Comparison of ENCODE assay signal across 18 cellular contexts in genomic region chr6:36508532-36508931, GRCh38. TPM values are rescaled to one million over a fixed set of nuclear protein-coding genes. Genes with fewer than 3 reads are reported as not detected.
DNase-seq lines count a peak whose midpoint lies in the region; ATAC-seq, FAIRE-seq and TF ChIP-seq lines count a peak whose summit lies in the region.
"Had no signal": no experiment of that assay in that cellular context is flagged by ENCODE, and none has a peak within 500 bp of the region (broad histone marks: within the 10 kb centered on the region; RNA-seq: fewer than 3 reads in every experiment).

No MANE protein-coding gene starts in this region.

- in situ Hi-C loops in K562 (cut with MboI) = no loop called here

- no peaks in the 10 kb centered on the region for H3K79me2 ChIP-seq in K562 (ENCODE audit: control insufficient read depth, insufficient read depth, low read length)

- no peak overlapping the region for H3K4me2 ChIP-seq in K562 (ENCODE audit: insufficient read depth, low read length)
- H3K4me2 ChIP-seq: BLaER1 had no signal

- no peaks in the 10 kb centered on the region for H4K20me1 ChIP-seq in K562 (replicated peaks; ENCODE audit: control insufficient read depth, insufficient read depth, low read length)

- H3K4me3 Mint-ChIP-seq in activated T-cell treated with anti-CD3 and anti-CD28 coated beads, Interleukin-2, amount 50 U/mL, for 24 hours = no peak overlapping the region
- H3K4me3 Mint-ChIP-seq in activated T-cell treated with anti-CD3 and anti-CD28 coated beads, Interleukin-2, amount 50 U/mL, for 72 hours = no peak overlapping the region
- H3K4me3 Mint-ChIP-seq: IgD-negative memory B cell had no signal

- no TSS peak for BruUV-seq in K562 (replicated peaks; lab: Mats Ljungman, UMichigan)
- BruUV-seq in A673 (replicated peaks; lab: Mats Ljungman, UMichigan) = no TSS peak

- POLR2A ChIA-PET in K562 (lab: Yijun Ruan, JAX) = interaction anchor here (0.7 to 1.3 kb wide), 2 partner anchors 10 to 11 kb away, joined by 3 read pairs; no protein-coding TSS in a partner anchor
- POLR2A ChIA-PET in A673 (lab: Charles Lee; ENCODE audit: low non-redundant PET) = interaction anchor here (0.6 kb wide), 1 partner anchor 15 kb away, joined by 3 read pairs; no protein-coding TSS in a partner anchor

- H3K36me3 Mint-ChIP-seq in activated T-cell treated with anti-CD3 and anti-CD28 coated beads, Interleukin-2, amount 50 U/mL, for 24 hours (ENCODE audit: low read depth) = peaks cover 90% of the 10 kb centered on the region
- peaks cover 4 to 23% of the 10 kb centered on the region in 2 donors for H3K36me3 Mint-ChIP-seq in activated T-cell treated with anti-CD3 and anti-CD28 coated beads, Interleukin-2, amount 50 U/mL, for 72 hours (ENCODE audit: insufficient read depth in 2 of 2)

- no peak for FAIRE-seq in K562 (lab: Jason Lieb, UNC)
- FAIRE-seq: GM19239, H1 had no signal

- intact Hi-C loops in K562 (cut with micrococcal nuclease) (no loop called here), right lobe of liver (cut with DNase I) (no loop called here), thyroid gland (cut with DNase I) (no loop called here), A673 (cut with micrococcal nuclease; ENCODE audit: unreplicated experiment) (no loop called here)

- DNase-seq in activated T-cell treated with anti-CD3 and anti-CD28 coated beads, Interleukin-2, amount 50 U/mL, for 24 hours = no peak
- DNase-seq in activated T-cell treated with anti-CD3 and anti-CD28 coated beads, Interleukin-2, amount 50 U/mL, for 72 hours = no peak
- DNase-seq in K562 (ENCODE audit: extremely low read depth in 1 of 4, low spot score in 3 of 4) (no peak), right lobe of liver (no peak), thyroid gland (peak; percentile 59), occipital lobe (lab: John Stamatoyannopoulos, UW) (no peak), A673 (ENCODE audit: low spot score) (no peak), NCI-H1694 (lab: John Stamatoyannopoulos, UW) (no peak)
- DNase-seq: AML-193, COR-L47, GF-D8, HCEC 1CT had no signal

- TF ChIP-seq EP300 in K562 (IDR thresholded peaks at IDR 0.05; ENCODE audit: low read length) = no peak

- peaks cover 39% of the 10 kb centered on the region for H3K4me1 Mint-ChIP-seq in activated T-cell treated with anti-CD3 and anti-CD28 coated beads, Interleukin-2, amount 50 U/mL, for 24 hours (ENCODE audit: low read depth)
- H3K4me1 Mint-ChIP-seq in activated T-cell treated with anti-CD3 and anti-CD28 coated beads, Interleukin-2, amount 50 U/mL, for 72 hours (ENCODE audit: low read depth) = peaks cover 24% of the 10 kb centered on the region

- H3K27me3 ChIP-seq in K562 (ENCODE audit: control insufficient read depth in 2 of 2, insufficient read depth in 2 of 2, low read length in 2 of 2) (no peaks in the 10 kb centered on the region), right lobe of liver (no peaks in the 10 kb centered on the region), thyroid gland (no peaks in the 10 kb centered on the region), A673 (replicated peaks; ENCODE audit: insufficient read depth, low read depth, low read length, poor library complexity) (no peaks in the 10 kb centered on the region)
- H3K27me3 ChIP-seq: BLaER1 had no signal

- no peak for TF ChIP-seq CTCF in K562 (IDR thresholded peaks at IDR 0.05 in 2 of 3, conservative IDR thresholded peaks at IDR 0.05 in 1 of 3; ENCODE audit: insufficient read depth in 2 of 3, low read depth in 1 of 3, low read length in 3 of 3)
- TF ChIP-seq CTCF in right lobe of liver (IDR thresholded peaks at IDR 0.05) = no peak
- TF ChIP-seq CTCF in thyroid gland (IDR thresholded peaks at IDR 0.05) = no peak
- TF ChIP-seq CTCF in A673 (conservative IDR thresholded peaks at IDR 0.05; ENCODE audit: low read depth, low read length) = no peak

- no peak for ATAC-seq in activated T-cell treated with anti-CD3 and anti-CD28 coated beads, Interleukin-2, amount 50 U/mL, for 72 hours (replicated peaks in 1 of 2)
- ATAC-seq in K562 (no peak), right lobe of liver (peak; percentile 19 to 65 (median 37))

- H3K36me3 ChIP-seq in K562 (ENCODE audit: control insufficient read depth, insufficient read depth, low read length) = peaks cover 42% of the 10 kb centered on the region
- peaks cover 0 to 3% (median under 1%) of the 10 kb centered on the region in 4 donors for H3K36me3 ChIP-seq in right lobe of liver
- H3K36me3 ChIP-seq in thyroid gland = peaks cover 0 to 8% of the 10 kb centered on the region in 2 donors
- H3K36me3 ChIP-seq in A673 (ENCODE audit: insufficient read depth, low read length, poor library complexity, severe bottlenecking) = no peaks in the 10 kb centered on the region

- H3K9ac ChIP-seq in K562 (ENCODE audit: insufficient read depth in 1 of 2, low read depth in 2 of 2, low read length in 2 of 2) = peak overlapping the region in 1 of 2 experiments; percentile 32; a peak in 1 of 4 replicates
- H3K9ac ChIP-seq: BLaER1 had no signal

- no peak overlapping the region for H2AFZ ChIP-seq in K562 (ENCODE audit: low read depth, low read length)

- H3K4me3 ChIP-seq in K562 (no peak overlapping the region), right lobe of liver (no peak overlapping the region), thyroid gland (replicated peaks in 1 of 3) (no peak overlapping the region), A673 (ENCODE audit: low read depth, low read length, poor library complexity, severe bottlenecking) (no peak overlapping the region)
- H3K4me3 ChIP-seq: BLaER1 had no signal

- H3K9me3 Mint-ChIP-seq in activated T-cell treated with anti-CD3 and anti-CD28 coated beads, Interleukin-2, amount 50 U/mL, for 24 hours = no peaks in the 10 kb centered on the region
- H3K9me3 Mint-ChIP-seq in activated T-cell treated with anti-CD3 and anti-CD28 coated beads, Interleukin-2, amount 50 U/mL, for 72 hours = no peaks in the 10 kb centered on the region
- H3K9me3 Mint-ChIP-seq: IgD-negative memory B cell had no signal

- CTCF ChIA-PET in K562 (lab: Yijun Ruan, JAX; ENCODE audit: low intra/inter-chr PET ratio) (no interaction called here), A673 (lab: Charles Lee) (no interaction called here)

- H3K4me1 ChIP-seq in K562 (replicated peaks in 1 of 2; ENCODE audit: control insufficient read depth in 2 of 2, insufficient read depth in 2 of 2, low read length in 2 of 2) (no peaks in the 10 kb centered on the region), right lobe of liver (peaks cover 0 to 9% (median 2%) of the 10 kb centered on the region in 4 donors), thyroid gland (no peaks in the 10 kb centered on the region), A673 (ENCODE audit: insufficient read depth, low read length, poor library complexity, severe bottlenecking) (no peaks in the 10 kb centered on the region)
- H3K4me1 ChIP-seq: BLaER1 had no signal

- no peak for TF ChIP-seq RAD21 in K562 (CRISPR knock-in tag; conservative IDR thresholded peaks at IDR 0.05 in 1 of 2, IDR thresholded peaks at IDR 0.05 in 1 of 2)

- H3K9me1 ChIP-seq in K562 (ENCODE audit: control insufficient read depth, insufficient read depth, low read length) = no peaks in the 10 kb centered on the region

- no peaks in the 10 kb centered on the region for H3K27me3 Mint-ChIP-seq in activated T-cell treated with anti-CD3 and anti-CD28 coated beads, Interleukin-2, amount 50 U/mL, for 24 hours
- no peaks in the 10 kb centered on the region for H3K27me3 Mint-ChIP-seq in activated T-cell treated with anti-CD3 and anti-CD28 coated beads, Interleukin-2, amount 50 U/mL, for 72 hours (ENCODE audit: low read depth)
- H3K27me3 Mint-ChIP-seq: IgD-negative memory B cell had no signal

- H3K27ac ChIP-seq in K562 (ENCODE audit: extremely low read depth, low read depth, low read length) (no peak overlapping the region), right lobe of liver (no peak overlapping the region), thyroid gland (no peak overlapping the region), A673 (ENCODE audit: low read depth, low read length, poor library complexity, severe bottlenecking) (no peak overlapping the region)
- H3K27ac ChIP-seq: 22Rv1, BLaER1, HL-60 had no signal

- 92% methylated on average over 10 of the region's 10 CpGs for WGBS in K562 (ENCODE audit: insufficient coverage, low coverage, missing lambda C conversion rate)
- WGBS in right lobe of liver (ENCODE audit: insufficient coverage, low coverage, low lambda C conversion rate, missing lambda C conversion rate) = 51% methylated on average over 3 of the region's 10 CpGs
- WGBS in thyroid gland, 2 donors = 68 to 78% methylated on average over 8 to 10 of the region's 10 CpGs

- H3K27ac Mint-ChIP-seq in activated T-cell treated with anti-CD3 and anti-CD28 coated beads, Interleukin-2, amount 50 U/mL, for 24 hours = peak overlapping the region; percentile 26
- H3K27ac Mint-ChIP-seq in activated T-cell treated with anti-CD3 and anti-CD28 coated beads, Interleukin-2, amount 50 U/mL, for 72 hours = no peak overlapping the region
- H3K27ac Mint-ChIP-seq: IgD-negative memory B cell had no signal

- H3K9me3 ChIP-seq in K562 (replicated peaks; ENCODE audit: control insufficient read depth, insufficient read depth, low read depth, low read length) (no peaks in the 10 kb centered on the region), right lobe of liver (no peaks in the 10 kb centered on the region), thyroid gland (no peaks in the 10 kb centered on the region), A673 (ENCODE audit: low read depth, low read length, poor library complexity, severe bottlenecking) (no peaks in the 10 kb centered on the region)
- H3K9me3 ChIP-seq: BLaER1 had no signal

- TF ChIP-seq POLR2A in K562 (conservative IDR thresholded peaks at IDR 0.05) (no peak), right lobe of liver (IDR thresholded peaks at IDR 0.05) (no peak), thyroid gland (IDR thresholded peaks at IDR 0.05) (no peak)

RNA-seq across cellular contexts. Expression of gene STK38, which starts 38.7 kb away (rescaled TPM):
- total RNA-seq in activated T-cell treated with anti-CD3 and anti-CD28 coated beads, Interleukin-2, amount 50 U/mL, for 72 hours = 10 to 100 TPM; 30.7 to 34.4 TPM
- 17.7 and 43.3 TPM in 2 replicates for total RNA-seq in K562 (2011; cell fraction: chromatin; rRNA removed; ENCODE audit: low replicate concordance)
- total RNA-seq in K562 (2011; cell fraction: nucleolus; rRNA removed) = 9.7 and 11.1 TPM in 2 replicates
- total RNA-seq in K562 (2011; cell fraction: nucleoplasm; rRNA removed) = 15.0 and 17.3 TPM in 2 replicates
- total RNA-seq in K562 (2014; rRNA removed) = 10.6 and 11.3 TPM in 2 replicates
- total RNA-seq in K562 (2014; rRNA removed; fragmentation: Illumina TruSeq; extraction: Trizol) = 21.3 and 22.3 TPM in 2 replicates
- total RNA-seq in K562 (2015; rRNA removed; fragmentation: Illumina TruSeq; extraction: Trizol) = 24.9 and 25.0 TPM in 2 replicates
- 18.0 and 19.5 TPM in 2 replicates for total RNA-seq in K562 (2021)
- 21.5 and 22.0 TPM in 2 replicates for polyA plus RNA-seq in K562 (2011; rRNA removed)
- 7.1 and 12.8 TPM in 2 replicates for polyA plus RNA-seq in K562 (2011; cell fraction: cytosol; rRNA removed)
- polyA plus RNA-seq in K562 (2011; cell fraction: nucleus; rRNA removed) = 31.7 and 38.9 TPM in 2 replicates
- 18.3 and 18.4 TPM in 2 replicates for polyA plus RNA-seq in K562 (2012)
- 21.6 and 28.7 TPM in 2 replicates for polyA plus RNA-seq in K562 (2014; fragmentation: Illumina TruSeq; extraction: Trizol)
- 1 to 10 TPM; 5.7 to 8.8 TPM for polyA plus RNA-seq in K562 (2014; fragmentation: Nextera tagmentation; extraction: Ambion mirVana)
- 17.3 and 20.8 TPM in 2 replicates for polyA plus RNA-seq in K562 (2014; rRNA removed)
- polyA minus RNA-seq in K562 (2011; rRNA and poly(A)+ RNA removed) = 14.8 and 16.4 TPM in 2 replicates
- polyA minus RNA-seq in K562 (2011; cell fraction: cytosol; rRNA and poly(A)+ RNA removed) = 5.0 and 6.4 TPM in 2 replicates
- polyA minus RNA-seq in K562 (2011; cell fraction: nucleus; rRNA and poly(A)+ RNA removed) = 7.7 and 14.3 TPM in 2 replicates
- 10 to 100 TPM; 12.5 to 19.2 (median 16.1) TPM for total RNA-seq in right lobe of liver
- total RNA-seq in thyroid gland = 10 to 100 TPM; 11.9 to 21.9 (median 14.1) TPM
- total RNA-seq in occipital lobe = 11.9 TPM
- total RNA-seq in A673 (2021) = 21.2 and 24.2 TPM in 2 replicates

Comparison
In these comparisons a context has a peak if more than half of its experiments do, and no peak if none do; other contexts are left out.
1. DNase-seq: peak in thyroid gland (2 of 2); none in activated T-cell treated with anti-CD3 and anti-CD28 coated beads, Interleukin-2, amount 50 U/mL, for 24 hours (single experiment), activated T-cell treated with anti-CD3 and anti-CD28 coated beads, Interleukin-2, amount 50 U/mL, for 72 hours (0 of 2), K562 (0 of 4), right lobe of liver (0 of 3), occipital lobe (single experiment), A673 (single experiment) and NCI-H1694 (single experiment).
2. ATAC-seq: peak in right lobe of liver (4 of 4); none in activated T-cell treated with anti-CD3 and anti-CD28 coated beads, Interleukin-2, amount 50 U/mL, for 72 hours (0 of 2) and K562 (single experiment).